8 cellular contexts compared by ENCODE assay signal in the genomic region with DNA sequence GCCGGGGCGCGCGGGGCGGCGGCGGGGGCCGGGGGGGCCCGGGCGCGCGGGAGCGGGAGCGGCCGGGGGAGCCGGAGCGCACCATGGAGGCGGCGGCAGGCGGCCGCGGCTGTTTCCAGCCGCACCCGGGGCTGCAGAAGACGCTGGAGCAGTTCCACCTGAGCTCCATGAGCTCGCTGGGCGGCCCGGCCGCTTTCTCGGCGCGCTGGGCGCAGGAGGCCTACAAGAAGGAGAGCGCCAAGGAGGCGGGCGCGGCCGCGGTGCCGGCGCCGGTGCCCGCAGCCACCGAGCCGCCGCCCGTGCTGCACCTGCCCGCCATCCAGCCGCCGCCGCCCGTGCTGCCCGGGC. TPM values are rescaled to one million over a fixed set of nuclear protein-coding genes. Genes with fewer than 3 reads are reported as not detected.
DNase-seq lines count a peak whose midpoint lies in the region; ATAC-seq lines count a peak whose summit lies in the region.

No MANE protein-coding gene starts in this region.

- intact Hi-C loops in left cardiac atrium (cut with DNase I): no loop called here

- H3K27ac ChIP-seq in skeletal muscle tissue (ENCODE audit: low read depth, low read length): peak overlapping the region; percentile 79

- DNase-seq in activated T-cell treated with anti-CD3 and anti-CD28 coated beads, Interleukin-2, amount 50 U/mL, for 24 hours: no peak
- DNase-seq in activated T-cell treated with anti-CD3 and anti-CD28 coated beads, Interleukin-2, amount 50 U/mL, for 48 hours: no peak
- DNase-seq in activated CD4-positive, alpha-beta memory T cell treated with anti-CD3 and anti-CD28 coated beads, Interleukin-2, amount 10 ng/mL, durations not matched to agents 7 days and 5 days: no peak
- DNase-seq in left cardiac atrium (peak; percentile 38), NCI-H187 (lab: John Stamatoyannopoulos, UW) (no peak)

- H3K4me1 Mint-ChIP-seq in activated T-cell treated with anti-CD3 and anti-CD28 coated beads, Interleukin-2, amount 50 U/mL, for 24 hours (ENCODE audit: low read depth): peaks cover 33% of the 10 kb centered on the region
- H3K4me1 Mint-ChIP-seq in activated CD4-positive, alpha-beta memory T cell treated with anti-CD3 and anti-CD28 coated beads, Interleukin-2, amount 10 ng/mL, durations not matched to agents 7 days and 5 days: peaks cover 27% of the 10 kb centered on the region

- H3K27me3 Mint-ChIP-seq in activated T-cell treated with anti-CD3 and anti-CD28 coated beads, Interleukin-2, amount 50 U/mL, for 24 hours: peaks cover 3% of the 10 kb centered on the region
- peaks cover 3% of the 10 kb centered on the region for H3K27me3 Mint-ChIP-seq in activated CD4-positive, alpha-beta memory T cell treated with anti-CD3 and anti-CD28 coated beads, Interleukin-2, amount 10 ng/mL, durations not matched to agents 7 days and 5 days

- no peaks in the 10 kb centered on the region for H3K27me3 ChIP-seq in skeletal muscle tissue (ENCODE audit: control insufficient read depth in 3 of 3, insufficient read depth in 3 of 3, low read length in 3 of 3)

- H3K36me3 Mint-ChIP-seq in activated T-cell treated with anti-CD3 and anti-CD28 coated beads, Interleukin-2, amount 50 U/mL, for 24 hours (ENCODE audit: low read depth): peaks cover 37% of the 10 kb centered on the region
- peaks cover 40% of the 10 kb centered on the region for H3K36me3 Mint-ChIP-seq in activated CD4-positive, alpha-beta memory T cell treated with anti-CD3 and anti-CD28 coated beads, Interleukin-2, amount 10 ng/mL, durations not matched to agents 7 days and 5 days (ENCODE audit: low read depth)

- CTCF ChIA-PET in activated CD4-positive, alpha-beta memory T cell treated with anti-CD3 and anti-CD28 coated beads, Interleukin-2, amount 10 ng/mL, durations not matched to agents 7 days and 5 days (lab: Charles Lee): interaction anchor here (1.1 to 2.5 kb wide), 6 partner anchors 34 to 153 kb away, joined by 3 to 16 read pairs (median 7); a partner anchor contains a TSS

- H3K4me3 Mint-ChIP-seq in activated T-cell treated with anti-CD3 and anti-CD28 coated beads, Interleukin-2, amount 50 U/mL, for 24 hours: peak overlapping the region; percentile 98
- H3K4me3 Mint-ChIP-seq in activated CD4-positive, alpha-beta memory T cell treated with anti-CD3 and anti-CD28 coated beads, Interleukin-2, amount 10 ng/mL, durations not matched to agents 7 days and 5 days: peak overlapping the region; percentile 98

- peak overlapping the region; percentile 94 for H3K27ac Mint-ChIP-seq in activated T-cell treated with anti-CD3 and anti-CD28 coated beads, Interleukin-2, amount 50 U/mL, for 24 hours
- peak overlapping the region; percentile 92 for H3K27ac Mint-ChIP-seq in activated CD4-positive, alpha-beta memory T cell treated with anti-CD3 and anti-CD28 coated beads, Interleukin-2, amount 10 ng/mL, durations not matched to agents 7 days and 5 days

- ATAC-seq in left cardiac atrium (no peak), GM19035 (IDR thresholded peaks at IDR 0.05; ENCODE audit: unreplicated experiment) (no peak), GM21390 (IDR thresholded peaks at IDR 0.05; ENCODE audit: unreplicated experiment) (no peak)

- H3K9ac ChIP-seq in skeletal muscle tissue (ENCODE audit: low read depth in 1 of 3, low read length in 3 of 3): peak overlapping the region; percentile 79 to 88 (median 81)

- no peaks in the 10 kb centered on the region for H3K36me3 ChIP-seq in skeletal muscle tissue (ENCODE audit: control insufficient read depth in 3 of 3, insufficient read depth in 3 of 3, low read length in 3 of 3)

- peak overlapping the region; percentile 81 to 86 (median 84) for H3K4me3 ChIP-seq in skeletal muscle tissue (ENCODE audit: low read length in 3 of 3)

- no peaks in the 10 kb centered on the region for H3K9me3 ChIP-seq in skeletal muscle tissue (ENCODE audit: control insufficient read depth in 3 of 3, low read length in 3 of 3)

- H3K9me3 Mint-ChIP-seq in activated T-cell treated with anti-CD3 and anti-CD28 coated beads, Interleukin-2, amount 50 U/mL, for 24 hours: no peaks in the 10 kb centered on the region
- H3K9me3 Mint-ChIP-seq in activated CD4-positive, alpha-beta memory T cell treated with anti-CD3 and anti-CD28 coated beads, Interleukin-2, amount 10 ng/mL, durations not matched to agents 7 days and 5 days: no peaks in the 10 kb centered on the region

- peaks cover 44 to 52% (median 50%) of the 10 kb centered on the region in 3 donors for H3K4me1 ChIP-seq in skeletal muscle tissue (ENCODE audit: control insufficient read depth in 3 of 3, insufficient read depth in 3 of 3, low read length in 3 of 3)

- POLR2A ChIA-PET in activated CD4-positive, alpha-beta memory T cell treated with anti-CD3 and anti-CD28 coated beads, Interleukin-2, amount 10 ng/mL, durations not matched to agents 7 days and 5 days (lab: Charles Lee): interaction anchor here (0.8 to 9.5 kb wide), 19 partner anchors 15 to 318 kb away, joined by 3 to 148 read pairs (median 8); a partner anchor contains a TSS

RNA-seq across cellular contexts. Expression of a gene that starts 0.5 kb away (rescaled TPM):
- total RNA-seq in activated CD4-positive, alpha-beta memory T cell treated with anti-CD3 and anti-CD28 coated beads, Interleukin-2, amount 10 ng/mL, durations not matched to agents 7 days and 5 days: 10 to 100 TPM; 58.0 to 61.5 TPM
- total RNA-seq in left cardiac atrium: 10 to 100 TPM; 47.1 to 66.9 TPM
- total RNA-seq in skeletal muscle tissue: 19.3 TPM

RNA-seq across cellular contexts. Expression of a gene that starts 34.1 kb away (rescaled TPM):
- total RNA-seq in activated CD4-positive, alpha-beta memory T cell treated with anti-CD3 and anti-CD28 coated beads, Interleukin-2, amount 10 ng/mL, durations not matched to agents 7 days and 5 days: 10 to 100 TPM; 53.4 to 57.1 TPM
- 10 to 100 TPM; 35.4 to 41.4 TPM for total RNA-seq in left cardiac atrium
- 13.0 TPM for total RNA-seq in skeletal muscle tissue
